ENCODE assay signal across 20 cellular contexts in genomic region chr5:111066261-111066938, GRCh38. TPM values are rescaled to one million over a fixed set of nuclear protein-coding genes. Genes with fewer than 3 reads are reported as not detected.
A peak's percentile ranks its signal among the peaks of the same experiment; 100 is the strongest.
DNase-seq lines count a peak whose midpoint lies in the region; ATAC-seq, FAIRE-seq and TF ChIP-seq lines count a peak whose summit lies in the region.
"Had no signal": no experiment of that assay in that cellular context is flagged by ENCODE, and none has a peak within 500 bp of the region (broad histone marks: within the 10 kb centered on the region; RNA-seq: fewer than 3 reads in every experiment).

No MANE protein-coding gene starts in this region.

- H3K36me3 ChIP-seq in mammary epithelial cell (ENCODE audit: insufficient read depth, low read length) = no peaks in the 10 kb centered on the region
- no peaks in the 10 kb centered on the region for H3K36me3 ChIP-seq in bronchial epithelial cell (ENCODE audit: control insufficient read depth, insufficient read depth, low read length)
- no peaks in the 10 kb centered on the region for H3K36me3 ChIP-seq in aorta (ENCODE audit: control insufficient read depth in 1 of 2, insufficient read depth in 2 of 2, low read length in 1 of 2)

- peak; percentile 45 for ATAC-seq in aorta (ENCODE audit: low FRiP score)
- no peak for ATAC-seq in GM19395 (IDR thresholded peaks at IDR 0.05; ENCODE audit: unreplicated experiment)
- ATAC-seq: Right ventricle myocardium inferior had no signal

- no peak for FAIRE-seq in bronchial epithelial cell (lab: Jason Lieb, UNC)
- FAIRE-seq: D721Med, G401.6, GM12892, H54 had no signal

- H3K4me2 ChIP-seq in mammary epithelial cell (ENCODE audit: insufficient read depth, low read depth, low read length) = no peak overlapping the region

- CTCF ChIA-PET in mammary epithelial cell (lab: Charles Lee; ENCODE audit: low non-redundant PET) = interaction anchor here (0.6 kb wide), 1 partner anchor 124 kb away, joined by 4 read pairs; no protein-coding TSS in a partner anchor
- CTCF ChIA-PET in MCF 10A (lab: Yijun Ruan, JAX) = interaction anchor here (0.6 to 2.3 kb wide), 9 partner anchors 9 to 309 kb away, joined by 3 to 12 read pairs (median 3); no protein-coding TSS in a partner anchor

- H3K27ac ChIP-seq in mammary epithelial cell (ENCODE audit: insufficient read depth, low read depth, low read length) (no peak overlapping the region), aorta (ENCODE audit: low read depth in 1 of 2, low read length in 2 of 2) (no peak overlapping the region)

- in situ Hi-C loops in mammary epithelial cell (cut with MboI; ENCODE audit: low sequenced_read_pairs in 2 of 2) (loop anchor here (10.0 kb wide), 2 partner anchors 302 to 312 kb away; no protein-coding TSS in a partner anchor), GM13976 (cut with MboI; ENCODE audit: low sequenced_read_pairs, unreplicated experiment) (loop anchor here (25.0 kb wide), 1 partner anchor 304 kb away; no protein-coding TSS in a partner anchor)

- no peak overlapping the region for H3K4me3 ChIP-seq in mammary epithelial cell (replicated peaks in 1 of 3; ENCODE audit: insufficient read depth in 1 of 3, low read depth in 2 of 3, low read length in 3 of 3)
- no peak overlapping the region for H3K4me3 ChIP-seq in bronchial epithelial cell (ENCODE audit: low read depth, low read length)
- no peak overlapping the region for H3K4me3 ChIP-seq in fibroblast of the aortic adventitia (ENCODE audit: low read depth, low read length)
- no peak overlapping the region for H3K4me3 ChIP-seq in aorta (ENCODE audit: low read length in 2 of 2)

- no peaks in the 10 kb centered on the region for H3K79me2 ChIP-seq in mammary epithelial cell (ENCODE audit: insufficient read depth, low read length)

- no peak overlapping the region for H3K9ac ChIP-seq in mammary epithelial cell (ENCODE audit: insufficient read depth, low read length)

- H3K36me3 Mint-ChIP-seq in MCF 10A (ENCODE audit: insufficient read depth, unreplicated experiment) = no peaks in the 10 kb centered on the region
- H3K36me3 Mint-ChIP-seq: CD4-positive, alpha-beta memory T cell had no signal

- H2AFZ ChIP-seq in mammary epithelial cell (ENCODE audit: low read depth, low read length) = peak overlapping the region; percentile 60

- intact Hi-C loops in mammary epithelial cell (cut with micrococcal nuclease) = no loop called here
- intact Hi-C loops in MCF 10A (cut with micrococcal nuclease) = loop anchor here (10.0 kb wide), 1 partner anchor 112 kb away; no protein-coding TSS in a partner anchor
- intact Hi-C loops in aorta (cut with DNase I) = loop anchor here in 1 of 2 donors (10.0 kb wide), 1 partner anchor 312 kb away; no protein-coding TSS in a partner anchor

- no peaks in the 10 kb centered on the region for H3K27me3 Mint-ChIP-seq in MCF 10A (ENCODE audit: insufficient read depth, unreplicated experiment)

- H3K4me1 ChIP-seq in mammary epithelial cell (ENCODE audit: insufficient read depth, low read length) (peaks cover 7% of the 10 kb centered on the region), aorta (ENCODE audit: control insufficient read depth in 1 of 2, insufficient read depth in 2 of 2, low read length in 2 of 2) (no peaks in the 10 kb centered on the region)

- dilution Hi-C loops in mammary epithelial cell (cut with HindIII; ENCODE audit: low sequenced_read_pairs) = no loop called here

- TF ChIP-seq CTCF in mammary epithelial cell (conservative IDR thresholded peaks at IDR 0.05 in 1 of 2, IDR thresholded peaks at IDR 0.05 in 1 of 2; ENCODE audit: extremely low read depth in 1 of 2, insufficient read depth in 1 of 2, low read depth in 1 of 2, low read length in 2 of 2) (no peak), MCF 10A (IDR thresholded peaks at IDR 0.05; ENCODE audit: unreplicated experiment) (no peak), bronchial epithelial cell (IDR thresholded peaks at IDR 0.05; ENCODE audit: insufficient read depth, low read length, severe bottlenecking) (no peak), fibroblast of the aortic adventitia (IDR thresholded peaks at IDR 0.05; ENCODE audit: insufficient read depth, low read length) (no peak), GM13976 (IDR thresholded peaks at IDR 0.05; ENCODE audit: borderline replicate concordance, control extremely low read depth, extremely low read depth, insufficient read depth, missing control alignments) (no peak)

- H3K9me3 Mint-ChIP-seq in MCF 10A (ENCODE audit: unreplicated experiment) = no peaks in the 10 kb centered on the region

- BruUV-seq in mammary epithelial cell (replicated peaks; lab: Mats Ljungman, UMichigan) (no TSS peak), MCF 10A (replicated peaks; lab: Mats Ljungman, UMichigan) (no TSS peak)

- no peaks in the 10 kb centered on the region for H3K9me3 ChIP-seq in mammary epithelial cell (replicated peaks; ENCODE audit: insufficient read depth, low read length)
- H3K9me3 ChIP-seq in aorta (ENCODE audit: control insufficient read depth, low read length) = no peaks in the 10 kb centered on the region

- no peak overlapping the region for H3K27ac Mint-ChIP-seq in MCF 10A (ENCODE audit: low read depth, unreplicated experiment)
- H3K27ac Mint-ChIP-seq: CD4-positive, alpha-beta memory T cell had no signal

- H3K4me3 Mint-ChIP-seq in MCF 10A (ENCODE audit: unreplicated experiment) = no peak overlapping the region
- H3K4me3 Mint-ChIP-seq: CD4-positive, alpha-beta memory T cell had no signal

- no peak for DNase-seq in mammary epithelial cell
- no peak for DNase-seq in MCF 10A (ENCODE audit: unreplicated experiment)
- peak; percentile 65 for DNase-seq in bronchial epithelial cell (ENCODE audit: low read depth)
- peak; percentile 30 for DNase-seq in fibroblast of the aortic adventitia (ENCODE audit: low read depth)
- DNase-seq in aorta = no peak
- no peak for DNase-seq in SIG-M5 (lab: John Stamatoyannopoulos, UW)
- no peak for DNase-seq in GM13976 (ENCODE audit: low spot score)
- DNase-seq: AML-193; CD4-positive, alpha-beta memory T cell; DMS79 treated with DMSO at 0.1 percent for 48 hours; MV-4-11; NCI-H1436 treated with DMSO at 0.1 percent for 48 hours; NCI-H2081; NCI-H446 had no signal

- H4K20me1 ChIP-seq in mammary epithelial cell (ENCODE audit: insufficient read depth, low read length) = no peaks in the 10 kb centered on the region

- 37% methylated on average over 2 of the region's 2 CpGs for WGBS in mammary epithelial cell (ENCODE audit: low coverage, missing lambda C conversion rate)
- 79 to 88% methylated on average over 2 of the region's 2 CpGs for WGBS in aorta, 2 donors

- H3K27me3 ChIP-seq in mammary epithelial cell (ENCODE audit: insufficient read depth, low read length) (peaks cover 4% of the 10 kb centered on the region), bronchial epithelial cell (ENCODE audit: control insufficient read depth, insufficient read depth, low read length) (peaks cover 2% of the 10 kb centered on the region), aorta (ENCODE audit: control insufficient read depth in 1 of 2, insufficient read depth in 2 of 2, low read length in 1 of 2) (no peaks in the 10 kb centered on the region)

- peaks cover 6% of the 10 kb centered on the region for H3K4me1 Mint-ChIP-seq in MCF 10A (ENCODE audit: insufficient read depth, unreplicated experiment)

- POLR2A ChIA-PET in MCF 10A (lab: Yijun Ruan, JAX) = interaction anchor here (1.0 kb wide), 1 partner anchor 328 kb away, joined by 3 read pairs; no protein-coding TSS in a partner anchor

RNA-seq across cellular contexts. Expression of gene TSLP, which starts 5.1 kb away (rescaled TPM):
- total RNA-seq in mammary epithelial cell (1 to 10 TPM; 1.0 to 6.2 TPM), MCF 10A (2022) (5.1 and 6.4 TPM in 2 replicates), bronchial epithelial cell (0.79 and 2.0 TPM in 2 replicates), fibroblast of the aortic adventitia (ENCODE audit: low replicate concordance) (1.4 and 20.8 TPM in 2 replicates), aorta (1 to 10 TPM; 1.5 to 2.5 TPM)
- polyA plus RNA-seq in mammary epithelial cell (0.58 TPM), aorta (1 to 10 TPM; 2.1 to 2.4 TPM)
- polyA minus RNA-seq in mammary epithelial cell = 2.8 TPM
- total RNA-seq: CD4-positive, alpha-beta memory T cell had no signal
- polyA plus RNA-seq: CD4-positive, alpha-beta memory T cell had no signal

RNA-seq across cellular contexts. Expression of gene WDR36, which starts 25.7 kb away (rescaled TPM):
- total RNA-seq in mammary epithelial cell (10 to 100 TPM; 45.5 to 67.2 TPM), MCF 10A (2022) (43.8 and 52.3 TPM in 2 replicates), bronchial epithelial cell (45.2 and 55.3 TPM in 2 replicates), fibroblast of the aortic adventitia (ENCODE audit: low replicate concordance) (46.0 and 90.8 TPM in 2 replicates), aorta (10 to 100 TPM; 16.7 to 26.1 TPM)
- polyA plus RNA-seq in mammary epithelial cell (21.3 TPM), aorta (1 to 10 TPM; 3.4 to 5.2 TPM)
- polyA minus RNA-seq in mammary epithelial cell = 55.6 TPM

Comparison
In these comparisons a context has a peak if more than half of its experiments do, and no peak if none do; other contexts are left out.
1. DNase-seq: peak in bronchial epithelial cell (single experiment) and fibroblast of the aortic adventitia (single experiment); none in mammary epithelial cell (single experiment), MCF 10A (single experiment), aorta (0 of 2), SIG-M5 (single experiment) and GM13976 (single experiment).